8 cellular contexts compared by ENCODE assay signal in genomic region chr6:11460001-11460668, GRCh38.
DNase-seq lines count a peak whose midpoint lies in the region; ATAC-seq and TF ChIP-seq lines count a peak whose summit lies in the region.

No MANE protein-coding gene starts in this region.

- intact Hi-C loops in mammary epithelial cell (cut with micrococcal nuclease) = no loop called here

- ATAC-seq in GM19351 (IDR thresholded peaks at IDR 0.05; ENCODE audit: unreplicated experiment) (peak; percentile 37), GM21526 (IDR thresholded peaks at IDR 0.05; ENCODE audit: low FRiP score, unreplicated experiment) (no peak)

- H3K4me1 ChIP-seq in mammary epithelial cell (ENCODE audit: insufficient read depth, low read length) = no peaks in the 10 kb centered on the region

- H2AFZ ChIP-seq in mammary epithelial cell (ENCODE audit: low read depth, low read length) = no peak overlapping the region

- no peaks in the 10 kb centered on the region for H3K9me3 ChIP-seq in mammary epithelial cell (replicated peaks; ENCODE audit: insufficient read depth, low read length)

- no peak overlapping the region for H3K4me3 ChIP-seq in mammary epithelial cell (replicated peaks in 1 of 3; ENCODE audit: insufficient read depth in 1 of 3, low read depth in 2 of 3, low read length in 3 of 3)

- dilution Hi-C loops in mammary epithelial cell (cut with HindIII; ENCODE audit: low sequenced_read_pairs) = no loop called here

- 98% methylated on average over 4 of the region's 4 CpGs for WGBS in mammary epithelial cell (ENCODE audit: low coverage, missing lambda C conversion rate)

- H3K27me3 Mint-ChIP-seq in IgD-negative memory B cell (no peaks in the 10 kb centered on the region), type B pancreatic cell (no peaks in the 10 kb centered on the region)

- BruUV-seq in mammary epithelial cell (replicated peaks; lab: Mats Ljungman, UMichigan) = no TSS peak

- H3K9me3 Mint-ChIP-seq in IgD-negative memory B cell (peaks cover 0 to 5% (median 0%) of the 10 kb centered on the region in 3 donors), type B pancreatic cell (no peaks in the 10 kb centered on the region)

- CTCF ChIA-PET in mammary epithelial cell (lab: Charles Lee; ENCODE audit: low non-redundant PET) = no interaction called here

- H3K9ac ChIP-seq in mammary epithelial cell (ENCODE audit: insufficient read depth, low read length) = no peak overlapping the region

- in situ Hi-C loops in mammary epithelial cell (cut with MboI; ENCODE audit: low sequenced_read_pairs in 2 of 2) = no loop called here

- H3K4me3 Mint-ChIP-seq in IgD-negative memory B cell = peak overlapping the region; percentile 66 to 89 (median 70)
- H3K4me3 Mint-ChIP-seq in type B pancreatic cell = no peak overlapping the region

- peaks cover 31 to 49% (median 32%) of the 10 kb centered on the region in 3 donors for H3K4me1 Mint-ChIP-seq in IgD-negative memory B cell
- no peaks in the 10 kb centered on the region for H3K4me1 Mint-ChIP-seq in type B pancreatic cell (ENCODE audit: unreplicated experiment)

- H3K27ac Mint-ChIP-seq in IgD-negative memory B cell (peak overlapping the region; percentile 95 to 97 (median 97)), type B pancreatic cell (peak overlapping the region; percentile 11)

- H3K36me3 Mint-ChIP-seq in IgD-negative memory B cell = no peaks in the 10 kb centered on the region
- H3K36me3 Mint-ChIP-seq in type B pancreatic cell = no peaks in the 10 kb centered on the region

- H4K20me1 ChIP-seq in mammary epithelial cell (ENCODE audit: insufficient read depth, low read length) = no peaks in the 10 kb centered on the region

- no peaks in the 10 kb centered on the region for H3K27me3 ChIP-seq in mammary epithelial cell (ENCODE audit: insufficient read depth, low read length)

- no peaks in the 10 kb centered on the region for H3K36me3 ChIP-seq in mammary epithelial cell (ENCODE audit: insufficient read depth, low read length)

- DNase-seq in CMK (ENCODE audit: low read depth) (peak; percentile 90), mammary epithelial cell (peak; percentile 46), type B pancreatic cell (ENCODE audit: extremely low spot score, unreplicated experiment) (no peak), NCI-H1436 (lab: John Stamatoyannopoulos, UW) (no peak), NCI-H1930 (lab: John Stamatoyannopoulos, UW) (no peak)

- H3K27ac ChIP-seq in mammary epithelial cell (ENCODE audit: insufficient read depth, low read depth, low read length) = no peak overlapping the region

- H3K79me2 ChIP-seq in mammary epithelial cell (ENCODE audit: insufficient read depth, low read length) = no peaks in the 10 kb centered on the region

- peak; percentile 3 to 25 for TF ChIP-seq CTCF in mammary epithelial cell (conservative IDR thresholded peaks at IDR 0.05 in 1 of 2, IDR thresholded peaks at IDR 0.05 in 1 of 2; ENCODE audit: extremely low read depth in 1 of 2, insufficient read depth in 1 of 2, low read depth in 1 of 2, low read length in 2 of 2)
- TF ChIP-seq CTCF in type B pancreatic cell (conservative IDR thresholded peaks at IDR 0.05) = no peak

- no peak overlapping the region for H3K4me2 ChIP-seq in mammary epithelial cell (ENCODE audit: insufficient read depth, low read depth, low read length)

Comparison
In these comparisons a context has a peak if more than half of its experiments do, and no peak if none do; other contexts are left out.
1. DNase-seq: peak in CMK (single experiment) and mammary epithelial cell (single experiment); none in type B pancreatic cell (single experiment), NCI-H1436 (single experiment) and NCI-H1930 (0 of 2).